15 cellular contexts compared by ENCODE assay signal in the genomic region with DNA sequence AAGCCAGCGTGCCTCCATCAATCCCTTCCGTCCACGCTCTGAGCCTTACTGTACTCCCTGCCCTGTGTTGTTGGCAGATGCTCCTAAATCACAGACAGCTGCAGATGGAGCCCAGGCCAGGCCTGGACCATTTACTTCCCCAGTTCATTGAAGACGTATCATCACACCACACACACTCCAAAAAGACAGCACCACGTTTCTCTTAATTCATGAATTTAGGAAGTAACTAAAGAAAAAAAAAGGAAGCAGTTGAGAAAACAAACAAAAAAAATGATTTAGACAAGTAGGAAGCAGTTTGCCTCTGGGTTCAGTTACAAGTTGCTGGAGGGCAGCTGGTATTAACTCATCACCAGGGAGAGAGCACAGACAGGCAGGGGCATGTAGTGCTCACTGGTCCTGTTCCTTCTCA. TPM values are rescaled to one million over a fixed set of nuclear protein-coding genes. Genes with fewer than 3 reads are reported as not detected.
DNase-seq lines count a peak whose midpoint lies in the region; ATAC-seq and TF ChIP-seq lines count a peak whose summit lies in the region.
"Had no signal": no experiment of that assay in that cellular context is flagged by ENCODE, and none has a peak within 500 bp of the region (broad histone marks: within the 10 kb centered on the region; RNA-seq: fewer than 3 reads in every experiment).

No MANE protein-coding gene starts in this region.

- no peaks in the 10 kb centered on the region for H3K36me3 ChIP-seq in right atrium auricular region
- no peaks in the 10 kb centered on the region for H3K36me3 ChIP-seq in upper lobe of right lung
- H3K36me3 ChIP-seq in thyroid gland: no peaks in the 10 kb centered on the region
- H3K36me3 ChIP-seq: esophagus squamous epithelium, tibial nerve had no signal

- TF ChIP-seq POLR2A in thyroid gland (IDR thresholded peaks at IDR 0.05): no peak

- peaks cover 39% of the 10 kb centered on the region for H3K9me3 Mint-ChIP-seq in HFFc6
- H3K9me3 Mint-ChIP-seq: activated naive CD8-positive, alpha-beta T cell treated with anti-CD3 and anti-CD28 coated beads, Interleukin-2, amount 50 U/mL, for 24 hours had no signal

- no peaks in the 10 kb centered on the region for H3K9me3 ChIP-seq in right atrium auricular region
- no peaks in the 10 kb centered on the region for H3K9me3 ChIP-seq in upper lobe of right lung
- no peaks in the 10 kb centered on the region for H3K9me3 ChIP-seq in thyroid gland
- H3K9me3 ChIP-seq: esophagus squamous epithelium, tibial nerve had no signal

- no peaks in the 10 kb centered on the region for H3K4me1 ChIP-seq in right atrium auricular region
- no peaks in the 10 kb centered on the region for H3K4me1 ChIP-seq in upper lobe of right lung
- peaks cover 0 to 18% of the 10 kb centered on the region in 2 donors for H3K4me1 ChIP-seq in thyroid gland
- H3K4me1 ChIP-seq: tibial nerve had no signal

- DNase-seq in Right ventricle myocardium inferior (ENCODE audit: missing footprints) (no peak), right atrium auricular region (ENCODE audit: low spot score) (no peak), SIG-M5 treated with dmso at 0.1 percent for 504 hours (lab: John Stamatoyannopoulos, UW; ENCODE audit: unreplicated experiment) (peak; percentile 73), left ventricle myocardium superior (peak; percentile 41), upper lobe of right lung (no peak), GM19238 (ENCODE audit: insufficient read length, low spot score) (no peak), thyroid gland (no peak), HFFc6 (no peak)
- DNase-seq: activated CD4-positive, CD25-positive, alpha-beta regulatory T cell treated with anti-CD3 and anti-CD28 coated beads, Interleukin-2, amount 50 U/mL, for 72 hours; activated naive CD8-positive, alpha-beta T cell treated with anti-CD3 and anti-CD28 coated beads, Interleukin-2, amount 50 U/mL, for 24 hours; esophagus squamous epithelium; SW 1271 had no signal

- ATAC-seq in Right ventricle myocardium inferior (peak; percentile 68), left ventricle myocardium superior (peak; percentile 73), upper lobe of right lung (peak; percentile 68)
- ATAC-seq: activated naive CD8-positive, alpha-beta T cell treated with anti-CD3 and anti-CD28 coated beads, Interleukin-2, amount 50 U/mL, for 24 hours had no signal

- H3K4me3 ChIP-seq in right atrium auricular region (no peak overlapping the region), upper lobe of right lung (no peak overlapping the region), thyroid gland (replicated peaks in 1 of 3) (no peak overlapping the region)
- H3K4me3 ChIP-seq: esophagus squamous epithelium, tibial nerve had no signal

- H3K27ac Mint-ChIP-seq in HFFc6: no peak overlapping the region
- H3K27ac Mint-ChIP-seq: activated naive CD8-positive, alpha-beta T cell treated with anti-CD3 and anti-CD28 coated beads, Interleukin-2, amount 50 U/mL, for 24 hours had no signal

- H3K4me1 Mint-ChIP-seq in HFFc6 (ENCODE audit: low read depth): no peaks in the 10 kb centered on the region

- H3K27ac ChIP-seq in right atrium auricular region (no peak overlapping the region), upper lobe of right lung (no peak overlapping the region), thyroid gland (no peak overlapping the region)
- H3K27ac ChIP-seq: esophagus squamous epithelium, tibial nerve had no signal

- H3K36me3 Mint-ChIP-seq in HFFc6 (ENCODE audit: low read depth): no peaks in the 10 kb centered on the region

- TF ChIP-seq CTCF in right atrium auricular region (IDR thresholded peaks at IDR 0.05): no peak
- no peak for TF ChIP-seq CTCF in upper lobe of right lung (IDR thresholded peaks at IDR 0.05)
- no peak for TF ChIP-seq CTCF in thyroid gland (IDR thresholded peaks at IDR 0.05)
- TF ChIP-seq CTCF in HFFc6 (IDR thresholded peaks at IDR 0.05): no peak

- intact Hi-C loops in Right ventricle myocardium inferior (cut with DNase I) (no loop called here), left ventricle myocardium superior (cut with micrococcal nuclease) (no loop called here), upper lobe of right lung (cut with DNase I) (no loop called here), thyroid gland (cut with DNase I) (no loop called here)

- H3K27me3 Mint-ChIP-seq in HFFc6 (ENCODE audit: insufficient read depth): peaks cover 6% of the 10 kb centered on the region

- 50 to 51% methylated on average over 5 of the region's 5 CpGs for WGBS in thyroid gland, 2 donors

- no peaks in the 10 kb centered on the region for H3K27me3 ChIP-seq in right atrium auricular region
- H3K27me3 ChIP-seq in upper lobe of right lung: no peaks in the 10 kb centered on the region
- no peaks in the 10 kb centered on the region for H3K27me3 ChIP-seq in thyroid gland

- H3K4me3 Mint-ChIP-seq in HFFc6: no peak overlapping the region
- H3K4me3 Mint-ChIP-seq: activated naive CD8-positive, alpha-beta T cell treated with anti-CD3 and anti-CD28 coated beads, Interleukin-2, amount 50 U/mL, for 24 hours had no signal

RNA-seq across cellular contexts. Expression of a gene that starts 7.5 kb away (rescaled TPM):
- total RNA-seq in Right ventricle myocardium inferior (not detected), right atrium auricular region (not detected), left ventricle myocardium superior (not detected), upper lobe of right lung (not detected), thyroid gland (not detected)
- not detected for total RNA-seq in HFFc6 (2021; fragmentation: NEBNext Ultra II Directional; extraction: Animal tissue kit (Norgen Biotek cat#: 25700))
- total RNA-seq: esophagus squamous epithelium, lung microvascular endothelial cell, osteocyte, tibial nerve had no signal

RNA-seq across cellular contexts. Expression of a gene that starts 24.0 kb away (rescaled TPM):
- total RNA-seq in Right ventricle myocardium inferior (0.46 TPM), right atrium auricular region (1 to 10 TPM in 1 of 2 donors, under 1 TPM in 1; 0.52 to 1.0 TPM), left ventricle myocardium superior (0.27 TPM), upper lobe of right lung (6.5 TPM), thyroid gland (not detected)
- not detected for total RNA-seq in HFFc6 (2021; fragmentation: NEBNext Ultra II Directional; extraction: Animal tissue kit (Norgen Biotek cat#: 25700))
- total RNA-seq: lung microvascular endothelial cell, osteocyte had no signal

RNA-seq across cellular contexts. Expression of a gene that starts 32.2 kb away (rescaled TPM):
- total RNA-seq in Right ventricle myocardium inferior: not detected
- not detected for total RNA-seq in right atrium auricular region
- total RNA-seq in left ventricle myocardium superior: not detected
- not detected for total RNA-seq in upper lobe of right lung
- not detected for total RNA-seq in thyroid gland
- total RNA-seq in HFFc6 (2021; fragmentation: NEBNext Ultra II Directional; extraction: Animal tissue kit (Norgen Biotek cat#: 25700)): not detected
- total RNA-seq: esophagus squamous epithelium, lung microvascular endothelial cell, osteocyte, tibial nerve had no signal

RNA-seq across cellular contexts. Expression of a gene that starts 53.6 kb away (rescaled TPM):
- total RNA-seq in Right ventricle myocardium inferior (1.2 TPM), right atrium auricular region (under 1 TPM in 1 of 2 donors, not detected in 1; 0.98 TPM), left ventricle myocardium superior (0.82 TPM), upper lobe of right lung (8.2 TPM), thyroid gland (1 to 10 TPM in 2 of 4 donors, under 1 TPM in 1, not detected in 1; 0.45 to 1.2 (median 1.1) TPM)
- total RNA-seq in HFFc6 (2021; fragmentation: NEBNext Ultra II Directional; extraction: Animal tissue kit (Norgen Biotek cat#: 25700)): not detected
- total RNA-seq: lung microvascular endothelial cell, osteocyte had no signal

Comparison
In these comparisons a context has a peak if more than half of its experiments do, and no peak if none do; other contexts are left out.
1. DNase-seq: peak in SIG-M5 treated with dmso at 0.1 percent for 504 hours (single experiment) and left ventricle myocardium superior (single experiment); none in Right ventricle myocardium inferior (single experiment), right atrium auricular region (single experiment), upper lobe of right lung (single experiment), GM19238 (single experiment), thyroid gland (0 of 2) and HFFc6 (single experiment).
2. Peak in every context shown above with its lines, with median percentiles within 50 percentile points of each other: ATAC-seq.